18 cellular contexts compared by ENCODE assay signal in genomic region chr10:8311526-8312070, GRCh38.
"Had no signal": no experiment of that assay in that cellular context is flagged by ENCODE, and none has a peak within 500 bp of the region (broad histone marks: within the 10 kb centered on the region; RNA-seq: fewer than 3 reads in every experiment).

No MANE protein-coding gene starts in this region.

- H3K36me3 ChIP-seq: neutrophil, right lobe of liver, suprapubic skin, thyroid gland, upper lobe of left lung, uterus had no signal

- H3K4me3 Mint-ChIP-seq: naive thymus-derived CD4-positive, alpha-beta T cell; nephron progenitor cell; stimulated activated effector memory CD8-positive, alpha-beta T cell treated with anti-CD3 and anti-CD28 coated beads, Interleukin-12 subunit alpha, Interleukin-12 subunit beta, amount 100 ng/mL, for 72 hours had no signal

- H3K4me1 Mint-ChIP-seq: nephron progenitor cell had no signal

- H3K27me3 ChIP-seq: hepatocyte, neutrophil, right lobe of liver, suprapubic skin, thyroid gland, upper lobe of left lung, uterus had no signal

- H3K4me1 ChIP-seq: psoas muscle, right lobe of liver, thyroid gland, upper lobe of left lung, uterus had no signal

- ATAC-seq: naive thymus-derived CD4-positive, alpha-beta T cell; psoas muscle; right lobe of liver had no signal

- H3K9me3 ChIP-seq: neutrophil, psoas muscle, right lobe of liver, suprapubic skin, thyroid gland, upper lobe of left lung, uterus had no signal

- H3K27ac ChIP-seq: hepatocyte, neutrophil, psoas muscle, right lobe of liver, suprapubic skin, thyroid gland, upper lobe of left lung, uterus had no signal

- FAIRE-seq: kidney had no signal

- H3K36me3 Mint-ChIP-seq: stimulated activated effector memory CD8-positive, alpha-beta T cell treated with anti-CD3 and anti-CD28 coated beads, Interleukin-12 subunit alpha, Interleukin-12 subunit beta, amount 100 ng/mL, for 72 hours had no signal

- H3K79me2 ChIP-seq: hepatocyte had no signal

- H3K9me3 Mint-ChIP-seq: nephron progenitor cell; stimulated activated effector memory CD8-positive, alpha-beta T cell treated with anti-CD3 and anti-CD28 coated beads, Interleukin-12 subunit alpha, Interleukin-12 subunit beta, amount 100 ng/mL, for 72 hours had no signal

- H3K4me2 ChIP-seq: hepatocyte had no signal

- H3K4me3 ChIP-seq: hepatocyte, psoas muscle, right lobe of liver, suprapubic skin, thyroid gland, upper lobe of left lung, uterus had no signal

- H2AFZ ChIP-seq: hepatocyte had no signal

- DNase-seq: dermis blood vessel endothelial cell; foreskin melanocyte; kidney; naive thymus-derived CD4-positive, alpha-beta T cell; nephron progenitor cell; psoas muscle; retina; right lobe of liver; stimulated activated CD4-positive, alpha-beta T cell treated with anti-CD3 and anti-CD28 coated beads, Interleukin-4, amount 100 ng/mL, for 1 hour; stimulated activated CD8-positive, alpha-beta memory T cell treated with anti-CD3 and anti-CD28 coated beads, Interleukin-4, amount 100 ng/mL, for 48 hours; stimulated activated naive CD8-positive, alpha-beta T cell treated with anti-CD3 and anti-CD28 coated beads, Interleukin-15, Interleukin-2, amounts not matched to agents 100 U/mL and 50 U/mL, for 24 hours; thyroid gland; upper lobe of left lung; uterus had no signal

- H3K27me3 Mint-ChIP-seq: naive thymus-derived CD4-positive, alpha-beta T cell had no signal

- H3K27ac Mint-ChIP-seq: nephron progenitor cell; stimulated activated effector memory CD8-positive, alpha-beta T cell treated with anti-CD3 and anti-CD28 coated beads, Interleukin-12 subunit alpha, Interleukin-12 subunit beta, amount 100 ng/mL, for 72 hours had no signal
